Comparison of ENCODE assay signal across 19 cellular contexts in genomic region chr2:85239102-85239501, GRCh38.
DNase-seq lines count a peak whose midpoint lies in the region; ATAC-seq, FAIRE-seq and TF ChIP-seq lines count a peak whose summit lies in the region.
"Had no signal": no experiment of that assay in that cellular context is flagged by ENCODE, and none has a peak within 500 bp of the region (broad histone marks: within the 10 kb centered on the region; RNA-seq: fewer than 3 reads in every experiment).

No MANE protein-coding gene starts in this region.

- H3K23me2 ChIP-seq in H1 (ENCODE audit: low read depth, low read length) = peaks cover 5% of the 10 kb centered on the region; the same call in 1 of the 2 replicates

- H3K27ac ChIP-seq in H1 (ENCODE audit: low read depth, low read length) = no peak overlapping the region
- H3K27ac ChIP-seq: A549, C4-2B, HL-60 had no signal

- peaks cover 3 to 80% of the 10 kb centered on the region in 2 experiments for H3K79me2 ChIP-seq in H1 (ENCODE audit: control insufficient read depth in 1 of 2, insufficient read depth in 2 of 2, low read length in 2 of 2)

- 71% methylated on average over 3 of the region's 3 CpGs; no CpG with 5 or more reads in 1 of the 2 experiments for WGBS in H1 (ENCODE audit: extremely low coverage in 1 of 2, insufficient coverage in 1 of 2, insufficient read length in 1 of 2, insufficient replicate concordance in 2 of 2, low coverage in 1 of 2, low lambda C conversion rate in 2 of 2, missing lambda C conversion rate in 1 of 2), 2 experiments

- H4K91ac ChIP-seq in H1 (replicated peaks; ENCODE audit: insufficient read length, low read length) = no peak overlapping the region

- peak overlapping the region; percentile 6 for H3K4ac ChIP-seq in H1 (replicated peaks; ENCODE audit: insufficient read length, low read depth, low read length)

- no peak overlapping the region for H3K56ac ChIP-seq in H1 (replicated peaks; ENCODE audit: insufficient read length, low read depth, low read length)

- H2BK20ac ChIP-seq in H1 (ENCODE audit: low read length) = no peak overlapping the region

- no peaks in the 10 kb centered on the region for H3K36me3 Mint-ChIP-seq in naive thymus-derived CD8-positive, alpha-beta T cell
- H3K36me3 Mint-ChIP-seq: CD4-positive, alpha-beta memory T cell had no signal

- DNase-seq in H7 (peak; percentile 57), HTR-8/SVneo (ENCODE audit: insufficient read length, low spot score) (no peak), H1 (ENCODE audit: low read depth in 1 of 2, low spot score in 2 of 2) (no peak), posterior vena cava (ENCODE audit: low spot score) (peak; percentile 50), EL (no peak)
- DNase-seq in naive thymus-derived CD8-positive, alpha-beta T cell = no peak
- DNase-seq: BE2C; CD4-positive, alpha-beta memory T cell; DMS153; DMS79 treated with DMSO at 0.1 percent for 48 hours; GDM1; IMR-90; KBM-7 had no signal

- CTCF ChIA-PET in H1 (lab: Charles Lee; ENCODE audit: partially characterized antibody) = interaction anchor here (0.7 to 21.9 kb wide), 8 partner anchors 8 to 60 kb away, joined by 3 to 218 read pairs (median 10); no protein-coding TSS in a partner anchor

- no peak overlapping the region for H2AFZ ChIP-seq in H1 (ENCODE audit: low read length)

- H3K9me3 ChIP-seq in H1 (ENCODE audit: insufficient read depth in 2 of 2, low read depth in 1 of 2, low read length in 1 of 2) = no peaks in the 10 kb centered on the region
- H3K9me3 ChIP-seq: A549, BE2C, HAP-1 had no signal

- peaks cover 13% of the 10 kb centered on the region; the same call in 1 of the 2 replicates for H3K79me1 ChIP-seq in H1 (ENCODE audit: low read depth, low read length)

- no peak overlapping the region for H4K8ac ChIP-seq in H1 (ENCODE audit: extremely low read depth, insufficient read depth, low read length)

- H4K5ac ChIP-seq in H1 (ENCODE audit: insufficient read length, low read depth, low read length) = no peak overlapping the region

- H3K9ac ChIP-seq in H1 (replicated peaks in 1 of 4; ENCODE audit: extremely low read depth in 1 of 4, low read depth in 3 of 4, low read length in 3 of 4) = no peak overlapping the region

- peaks cover 38 to 65% (median 42%) of the 10 kb centered on the region in 4 experiments for H3K4me1 ChIP-seq in H1 (replicated peaks in 1 of 4; ENCODE audit: control insufficient read depth in 3 of 4, insufficient read depth in 4 of 4, low read length in 3 of 4)
- H3K4me1 ChIP-seq: A549, BE2C had no signal

- H3K4me2 ChIP-seq in H1 (ENCODE audit: insufficient read depth in 1 of 2, low read depth in 2 of 2, low read length in 2 of 2) = no peak overlapping the region; a peak in 1 of 4 replicates
- H3K4me2 ChIP-seq: A549 had no signal

- no peaks in the 10 kb centered on the region for H3K9me3 Mint-ChIP-seq in naive thymus-derived CD8-positive, alpha-beta T cell
- H3K9me3 Mint-ChIP-seq: CD4-positive, alpha-beta memory T cell had no signal

- H3K36me3 ChIP-seq in H7 (replicated peaks; ENCODE audit: control insufficient read depth, insufficient read depth, low read length) = no peaks in the 10 kb centered on the region
- H3K36me3 ChIP-seq in H1 (ENCODE audit: control insufficient read depth in 2 of 4, insufficient read depth in 4 of 4, low read length in 3 of 4) = no peaks in the 10 kb centered on the region; a peak in 1 of 8 replicates
- H3K36me3 ChIP-seq: BE2C, HAP-1 had no signal

- 0 out of 2 replicates have a peak overlapping the region, but pooled peaks have one; percentile 89 for H2AK5ac ChIP-seq in H1 (ENCODE audit: low read depth, low read length)

- H3K18ac ChIP-seq in H1 (ENCODE audit: extremely low read depth, low read length) = 0 out of 2 replicates have a peak overlapping the region, but pooled peaks have one; percentile 17

- peak overlapping the region; percentile 80 for H2BK5ac ChIP-seq in H1 (ENCODE audit: low read depth, low read length)

- H2BK12ac ChIP-seq in H1 (ENCODE audit: low read depth, low read length) = no peak overlapping the region

- peaks cover 11 to 53% (median 22%) of the 10 kb centered on the region in 5 donors for H3K27me3 Mint-ChIP-seq in naive thymus-derived CD8-positive, alpha-beta T cell

- no peak overlapping the region for H2BK120ac ChIP-seq in H1 (replicated peaks; ENCODE audit: low read depth, low read length)

- TF ChIP-seq CTCF in H1 (IDR thresholded peaks at IDR 0.05; ENCODE audit: control extremely low read depth in 1 of 3, insufficient read depth in 1 of 3, low read depth in 1 of 3, low read length in 3 of 3) = peak in 2 of 3 experiments; percentile 28 to 39; a peak in 3 of 4 replicates

- peak; percentile 9 for FAIRE-seq in HTR-8/SVneo (lab: Jason Lieb, UNC)
- no peak for FAIRE-seq in H1 (lab: Jason Lieb, UNC)
- FAIRE-seq: A549, GM12892 had no signal

- no peak overlapping the region for H3K23ac ChIP-seq in H1 (ENCODE audit: insufficient read length)

- H3K27me3 ChIP-seq in H7 (ENCODE audit: control insufficient read depth, insufficient read depth, low read length) (no peaks in the 10 kb centered on the region), H1 (replicated peaks in 1 of 4; ENCODE audit: control insufficient read depth in 3 of 4, extremely low read depth in 1 of 4, insufficient read depth in 3 of 4, low read length in 3 of 4) (no peaks in the 10 kb centered on the region)
- H3K27me3 ChIP-seq: BE2C had no signal

- no peak for TF ChIP-seq POLR2A in H1 (IDR thresholded peaks at IDR 0.05; ENCODE audit: control extremely low read depth in 1 of 2, low read depth in 2 of 2, low read length in 2 of 2)

- H3K27ac Mint-ChIP-seq in naive thymus-derived CD8-positive, alpha-beta T cell = no peak overlapping the region

- H3K4me3 Mint-ChIP-seq in naive thymus-derived CD8-positive, alpha-beta T cell = no peak overlapping the region
- H3K4me3 Mint-ChIP-seq: CD4-positive, alpha-beta memory T cell had no signal

- no peak for ATAC-seq in HG03460 (IDR thresholded peaks at IDR 0.05; ENCODE audit: unreplicated experiment)
- no peak for ATAC-seq in naive thymus-derived CD8-positive, alpha-beta T cell
- ATAC-seq: A549 had no signal

- H2BK15ac ChIP-seq in H1 (ENCODE audit: low read length) = peak overlapping the region; percentile 75; the same call in 1 of the 2 replicates

- peaks cover 0 to 14% of the 10 kb centered on the region in 2 experiments for H4K20me1 ChIP-seq in H1 (replicated peaks in 1 of 2; ENCODE audit: control insufficient read depth in 1 of 2, insufficient read depth in 2 of 2, low read length in 2 of 2)

- peak in 1 of 2 experiments; percentile 37; a peak in 1 of 4 replicates for TF ChIP-seq RAD21 in H1 (IDR thresholded peaks at IDR 0.05 in 1 of 2, conservative IDR thresholded peaks at IDR 0.05 in 1 of 2; ENCODE audit: low read depth in 2 of 2, low read length in 2 of 2)

- intact Hi-C loops in posterior vena cava (cut with DNase I) = no loop called here

- peaks cover 0 to 10% (median 3%) of the 10 kb centered on the region in 4 donors for H3K4me1 Mint-ChIP-seq in naive thymus-derived CD8-positive, alpha-beta T cell

- H3K4me3 ChIP-seq in H7 (ENCODE audit: insufficient read depth, low read depth, low read length) (no peak overlapping the region), H1 (ENCODE audit: extremely low read depth in 1 of 4, insufficient read depth in 2 of 4, low read depth in 3 of 4, low read length in 4 of 4) (no peak overlapping the region)
- H3K4me3 ChIP-seq: A549, HAP-1 had no signal

- H3K14ac ChIP-seq in H1 (ENCODE audit: insufficient read length) = no peak overlapping the region

- no peak for TF ChIP-seq EP300 in H1 (IDR thresholded peaks at IDR 0.05; ENCODE audit: borderline replicate concordance in 1 of 2, low read depth in 2 of 2, low read length in 2 of 2)

- POLR2A ChIA-PET in H1 (lab: Charles Lee; ENCODE audit: partially characterized antibody) = interaction anchor here (0.7 to 5.8 kb wide), 7 partner anchors 9 to 105 kb away, joined by 3 to 60 read pairs (median 5); partner anchors contain the start of gene TCF7L1
- POLR2A ChIA-PET in naive thymus-derived CD8-positive, alpha-beta T cell (lab: Charles Lee) = no interaction called here

TF ChIP-seq in H1, 55 proteins besides CTCF, POLR2A, EP300 and RAD21:
- TF ChIP-seq EZH2 (IDR thresholded peaks at IDR 0.05; ENCODE audit: low read depth, low read length, severe bottlenecking) (no peak), TEAD4 (IDR thresholded peaks at IDR 0.05; ENCODE audit: low read depth, low read length) (no peak), POLR2AphosphoS5 (IDR thresholded peaks at IDR 0.05; ENCODE audit: low read depth, low read length) (0 out of 2 replicates have a peak, but pooled peaks have one; percentile 13), RFX5 (IDR thresholded peaks at IDR 0.05; ENCODE audit: borderline replicate concordance, low read depth, low read length) (no peak), RBBP5 (IDR thresholded peaks at IDR 0.05; ENCODE audit: borderline replicate concordance, low read depth, low read length) (no peak), SIX5 (IDR thresholded peaks at IDR 0.05; ENCODE audit: low read depth, low read length) (no peak)
- TF ChIP-seq, protein P1, sequence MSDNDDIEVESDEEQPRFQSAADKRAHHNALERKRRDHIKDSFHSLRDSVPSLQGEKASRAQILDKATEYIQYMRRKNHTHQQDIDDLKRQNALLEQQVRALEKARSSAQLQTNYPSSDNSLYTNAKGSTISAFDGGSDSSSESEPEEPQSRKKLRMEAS (IDR thresholded peaks at IDR 0.05) = no peak

Comparison
In these comparisons a context has a peak if more than half of its experiments do, and no peak if none do; other contexts are left out.
1. DNase-seq: peak in H7 (single experiment) and posterior vena cava (single experiment); none in HTR-8/SVneo (single experiment), H1 (0 of 2), naive thymus-derived CD8-positive, alpha-beta T cell (0 of 10) and EL (single experiment).